16 cellular contexts compared by ENCODE assay signal in the genomic region with DNA sequence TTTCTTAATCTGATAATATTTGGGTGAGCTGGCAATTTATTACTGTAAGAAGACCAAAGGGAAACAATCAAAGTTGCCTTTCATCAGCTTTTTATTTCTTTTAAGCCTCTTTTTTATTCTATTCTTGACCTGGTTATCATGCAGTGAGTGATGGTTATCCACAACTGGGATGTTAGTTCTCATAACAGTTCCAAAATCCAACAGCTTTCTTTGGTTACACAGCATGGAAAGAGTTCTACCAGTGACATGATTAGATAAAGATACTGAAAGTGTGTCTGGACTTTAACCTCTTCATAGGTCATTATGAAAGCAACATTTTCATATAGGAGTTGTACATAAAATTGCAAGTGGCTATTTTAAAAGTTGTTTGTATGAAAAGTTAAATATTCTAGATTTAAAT.
DNase-seq lines count a peak whose midpoint lies in the region; ATAC-seq and TF ChIP-seq lines count a peak whose summit lies in the region.
"Had no signal": no experiment of that assay in that cellular context is flagged by ENCODE, and none has a peak within 500 bp of the region (broad histone marks: within the 10 kb centered on the region; RNA-seq: fewer than 3 reads in every experiment).

No MANE protein-coding gene starts in this region.

- POLR2A ChIA-PET in PC-3 (lab: Charles Lee; ENCODE audit: unreplicated experiment), result no interaction called here

- H3K27me3 ChIP-seq in tibial artery (no peaks in the 10 kb centered on the region), PC-3 (ENCODE audit: low read length) (no peaks in the 10 kb centered on the region)

- H3K27ac ChIP-seq in tibial artery (peak overlapping the region; percentile 83 to 95), PC-3 (ENCODE audit: low read length) (no peak overlapping the region)
- H3K27ac ChIP-seq: 22Rv1 had no signal

- H3K9ac ChIP-seq in PC-3 (ENCODE audit: low read length), result no peak overlapping the region

- H3K9me3 ChIP-seq in tibial artery (no peaks in the 10 kb centered on the region), PC-3 (ENCODE audit: low read length) (no peaks in the 10 kb centered on the region)

- CTCF ChIA-PET in PC-3 (lab: Charles Lee), result no interaction called here

- BruUV-seq in PC-3 (replicated peaks; lab: Mats Ljungman, UMichigan), result no TSS peak

- intact Hi-C loops in tibial artery (cut with DNase I; ENCODE audit: low total_unique reads) (no loop called here), PC-3 (cut with micrococcal nuclease) (no loop called here)

- no peaks in the 10 kb centered on the region for H4K20me1 ChIP-seq in PC-3 (ENCODE audit: low read length)

- peaks cover 11% of the 10 kb centered on the region for H3K4me1 Mint-ChIP-seq in activated T-cell treated with anti-CD3 and anti-CD28 coated beads, Interleukin-2, amount 50 U/mL, for 72 hours (ENCODE audit: low read depth)
- H3K4me1 Mint-ChIP-seq in activated T-cell treated with anti-CD3 and anti-CD28 coated beads, Interleukin-2, amount 50 U/mL, for 24 hours (ENCODE audit: low read depth), result peaks cover 11% of the 10 kb centered on the region
- H3K4me1 Mint-ChIP-seq in nephron progenitor cell, result peaks cover 5% of the 10 kb centered on the region

- no peak overlapping the region for H3K4me3 Mint-ChIP-seq in activated T-cell treated with anti-CD3 and anti-CD28 coated beads, Interleukin-2, amount 50 U/mL, for 72 hours
- no peak overlapping the region for H3K4me3 Mint-ChIP-seq in activated T-cell treated with anti-CD3 and anti-CD28 coated beads, Interleukin-2, amount 50 U/mL, for 24 hours
- no peak overlapping the region for H3K4me3 Mint-ChIP-seq in nephron progenitor cell

- TF ChIP-seq CTCF in tibial artery (IDR thresholded peaks at IDR 0.05), result no peak
- TF ChIP-seq CTCF in nephron progenitor cell (IDR thresholded peaks at IDR 0.05), result no peak
- TF ChIP-seq CTCF in PC-3 (conservative IDR thresholded peaks at IDR 0.05; ENCODE audit: low read depth, low read length), result no peak

- peak overlapping the region; percentile 50 for H3K27ac Mint-ChIP-seq in activated T-cell treated with anti-CD3 and anti-CD28 coated beads, Interleukin-2, amount 50 U/mL, for 72 hours
- H3K27ac Mint-ChIP-seq in activated T-cell treated with anti-CD3 and anti-CD28 coated beads, Interleukin-2, amount 50 U/mL, for 24 hours, result no peak overlapping the region
- no peak overlapping the region for H3K27ac Mint-ChIP-seq in nephron progenitor cell

- DNase-seq in activated T-cell treated with anti-CD3 and anti-CD28 coated beads, Interleukin-2, amount 50 U/mL, for 72 hours, result no peak
- no peak for DNase-seq in activated T-cell treated with anti-CD3 and anti-CD28 coated beads, Interleukin-2, amount 50 U/mL, for 24 hours
- no peak for DNase-seq in left lobe of liver (ENCODE audit: low spot score)
- no peak for DNase-seq in tibial artery
- no peak for DNase-seq in kidney glomerular epithelial cell (lab: John Stamatoyannopoulos, UW)
- DNase-seq in nephron progenitor cell, result no peak
- DNase-seq in PC-3, result no peak
- DNase-seq: activated effector memory CD4-positive, alpha-beta T cell treated with Interleukin-2 at 50 U/mL for 16 hours; amygdala; GF-D8; NCI-H187; NCI-H446; stimulated activated CD4-positive, alpha-beta T cell treated with anti-CD3 and anti-CD28 coated beads, Interleukin-4, amount 100 ng/mL, for 24 hours; stimulated activated CD8-positive, alpha-beta memory T cell treated with anti-CD3 and anti-CD28 coated beads, Interleukin-4, amount 100 ng/mL, for 48 hours had no signal

- H3K36me3 Mint-ChIP-seq in activated T-cell treated with anti-CD3 and anti-CD28 coated beads, Interleukin-2, amount 50 U/mL, for 72 hours (ENCODE audit: insufficient read depth in 2 of 2), result no peaks in the 10 kb centered on the region
- peaks cover 4% of the 10 kb centered on the region for H3K36me3 Mint-ChIP-seq in activated T-cell treated with anti-CD3 and anti-CD28 coated beads, Interleukin-2, amount 50 U/mL, for 24 hours (ENCODE audit: low read depth)
- H3K36me3 Mint-ChIP-seq in nephron progenitor cell (ENCODE audit: low read depth), result no peaks in the 10 kb centered on the region

- no peaks in the 10 kb centered on the region for H3K79me2 ChIP-seq in PC-3 (ENCODE audit: low read length)

- no peak for ATAC-seq in activated T-cell treated with anti-CD3 and anti-CD28 coated beads, Interleukin-2, amount 50 U/mL, for 72 hours (replicated peaks in 1 of 2)
- ATAC-seq in HG03280 (IDR thresholded peaks at IDR 0.05; ENCODE audit: unreplicated experiment) (peak; percentile 44), left lobe of liver (peak; percentile 32), PC-3 (no peak)

- no peaks in the 10 kb centered on the region for H3K9me2 ChIP-seq in PC-3 (replicated peaks; ENCODE audit: low read length)

- H3K27me3 Mint-ChIP-seq in activated T-cell treated with anti-CD3 and anti-CD28 coated beads, Interleukin-2, amount 50 U/mL, for 72 hours (ENCODE audit: low read depth), result no peaks in the 10 kb centered on the region
- H3K27me3 Mint-ChIP-seq in activated T-cell treated with anti-CD3 and anti-CD28 coated beads, Interleukin-2, amount 50 U/mL, for 24 hours, result no peaks in the 10 kb centered on the region
- H3K27me3 Mint-ChIP-seq in nephron progenitor cell (ENCODE audit: low read depth, poor library complexity), result peaks cover 2% of the 10 kb centered on the region

- H3K9me3 Mint-ChIP-seq in activated T-cell treated with anti-CD3 and anti-CD28 coated beads, Interleukin-2, amount 50 U/mL, for 72 hours, result no peaks in the 10 kb centered on the region
- no peaks in the 10 kb centered on the region for H3K9me3 Mint-ChIP-seq in activated T-cell treated with anti-CD3 and anti-CD28 coated beads, Interleukin-2, amount 50 U/mL, for 24 hours
- no peaks in the 10 kb centered on the region for H3K9me3 Mint-ChIP-seq in nephron progenitor cell

- no peak overlapping the region for H2AFZ ChIP-seq in PC-3 (ENCODE audit: low read length)

- H3K4me1 ChIP-seq in tibial artery (peaks cover 0 to 76% (median 27%) of the 10 kb centered on the region in 4 donors), PC-3 (ENCODE audit: insufficient read depth, low read length) (no peaks in the 10 kb centered on the region)

- no peaks in the 10 kb centered on the region for H3K36me3 ChIP-seq in tibial artery
- H3K36me3 ChIP-seq in PC-3 (ENCODE audit: low read depth, low read length), result no peaks in the 10 kb centered on the region

- H3F3A ChIP-seq in PC-3 (ENCODE audit: low read length, unreplicated experiment), result no peaks in the 10 kb centered on the region

- H3K4me2 ChIP-seq in PC-3 (ENCODE audit: low read length), result no peak overlapping the region

- H3K4me3 ChIP-seq in tibial artery (peak overlapping the region; percentile 67 to 69), PC-3 (ENCODE audit: low read length) (no peak overlapping the region)

Comparison
In these comparisons a context has a peak if more than half of its experiments do, and no peak if none do; other contexts are left out.
1. ATAC-seq: peak in HG03280 (single experiment) and left lobe of liver (single experiment); none in activated T-cell treated with anti-CD3 and anti-CD28 coated beads, Interleukin-2, amount 50 U/mL, for 72 hours (0 of 2) and PC-3 (single experiment).